In the genomic region with DNA sequence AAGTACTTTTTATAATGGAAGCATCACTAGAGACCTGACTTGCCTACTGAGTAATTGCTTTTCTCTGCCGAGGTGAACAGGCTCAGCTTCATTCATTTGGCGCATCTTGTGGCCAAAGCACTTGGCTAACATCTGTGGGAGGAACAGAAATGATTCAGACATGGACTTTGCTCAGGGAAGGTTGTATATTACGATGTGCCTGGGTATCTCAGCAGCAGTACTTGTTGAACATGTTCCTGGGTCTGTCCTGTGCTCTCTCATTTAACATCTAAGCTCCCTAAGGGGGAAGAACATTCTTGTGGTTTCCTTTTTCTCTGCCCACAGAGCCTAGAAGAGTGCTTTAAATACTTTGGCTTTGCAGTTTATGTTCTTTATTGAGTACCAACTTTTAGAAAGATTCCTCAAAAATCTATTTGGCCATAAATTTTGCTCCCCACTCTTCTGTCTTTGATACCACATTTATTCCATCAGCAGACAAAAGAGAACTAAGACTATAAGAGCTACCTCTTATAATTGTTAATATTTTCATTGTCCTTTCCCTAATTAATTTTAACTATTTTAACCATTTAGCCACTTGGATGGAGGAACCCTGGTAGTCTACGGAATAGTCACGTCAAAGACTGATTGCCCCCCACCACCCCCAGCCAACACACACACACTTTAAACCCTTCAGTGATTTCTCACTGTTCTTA, we compare ENCODE assay signal across 8 cellular contexts.
DNase-seq lines count a peak whose midpoint lies in the region; ATAC-seq and TF ChIP-seq lines count a peak whose summit lies in the region.

No MANE protein-coding gene starts in this region.

- ATAC-seq in HG02610 (IDR thresholded peaks at IDR 0.05; ENCODE audit: unreplicated experiment) = peak; percentile 88

- H3K9me3 ChIP-seq in Peyer's patch = no peaks in the 10 kb centered on the region

- peak in 1 of 6 experiments; percentile 7 for TF ChIP-seq CTCF in Peyer's patch (IDR thresholded peaks at IDR 0.05)

- H3K4me3 ChIP-seq in Peyer's patch = no peak overlapping the region

- peak overlapping the region in 1 of 4 donors; percentile 43 for H3K27ac ChIP-seq in Peyer's patch

- H3K4me1 ChIP-seq in Peyer's patch = peaks cover 0 to 6% (median 0%) of the 10 kb centered on the region in 4 donors

- H3K27me3 ChIP-seq in Peyer's patch = no peaks in the 10 kb centered on the region

- peak; percentile 44 to 60 for TF ChIP-seq POLR2A in Peyer's patch (IDR thresholded peaks at IDR 0.05)

- DNase-seq in ELR (ENCODE audit: low read depth) (peak; percentile 46), Peyer's patch (peak in 1 of 3 donors; percentile 73), iris pigment epithelial cell (ENCODE audit: low read depth) (peak; percentile 79), COLO829 (ENCODE audit: low spot score) (no peak), NCI-H146 treated with DMSO at 0.1 percent for 48 hours (lab: John Stamatoyannopoulos, UW; ENCODE audit: unreplicated experiment) (no peak), UCSD-AML1 (lab: John Stamatoyannopoulos, UW; ENCODE audit: unreplicated experiment) (no peak)
- DNase-seq in activated CD4-positive, CD25-positive, alpha-beta regulatory T cell treated with anti-CD3 and anti-CD28 coated beads, Interleukin-2, amount 50 U/mL, for 72 hours = no peak

- no peaks in the 10 kb centered on the region for H3K36me3 ChIP-seq in Peyer's patch

Comparison
In these comparisons a context has a peak if more than half of its experiments do, and no peak if none do; other contexts are left out.
1. DNase-seq: peak in ELR (single experiment) and iris pigment epithelial cell (single experiment); none in COLO829 (single experiment), activated CD4-positive, CD25-positive, alpha-beta regulatory T cell treated with anti-CD3 and anti-CD28 coated beads, Interleukin-2, amount 50 U/mL, for 72 hours (single experiment), NCI-H146 treated with DMSO at 0.1 percent for 48 hours (single experiment) and UCSD-AML1 (single experiment).